ENCODE assay signal across 24 cellular contexts in genomic region chr12:99092100-99092851, GRCh38.
"Had no signal": no experiment of that assay in that cellular context is flagged by ENCODE, and none has a peak within 500 bp of the region (broad histone marks: within the 10 kb centered on the region; RNA-seq: fewer than 3 reads in every experiment).

No MANE protein-coding gene starts in this region.

- H3K9ac ChIP-seq: SK-N-SH had no signal

- H3K9me3 ChIP-seq: adrenal gland, SJCRH30, SK-N-SH had no signal

- H3K27ac Mint-ChIP-seq: activated CD4-positive, alpha-beta T cell treated with anti-CD3 and anti-CD28 coated beads for 36 hours; activated CD8-positive, alpha-beta T cell treated with anti-CD3 and anti-CD28 coated beads for 36 hours; activated naive CD8-positive, alpha-beta T cell treated with anti-CD3 and anti-CD28 coated beads, Interleukin-2, amount 10 ng/mL, durations not matched to agents 7 days and 5 days had no signal

- H3K4me3 ChIP-seq: adrenal gland, K562, SJCRH30 had no signal

- H3K9me2 ChIP-seq: SK-N-SH had no signal

- DNase-seq: activated CD4-positive, alpha-beta T cell treated with anti-CD3 and anti-CD28 coated beads for 36 hours; activated CD8-positive, alpha-beta memory T cell treated with anti-CD3 and anti-CD28 coated beads, Interleukin-2, amount 50 U/mL, for 4 hours; activated CD8-positive, alpha-beta T cell treated with anti-CD3 and anti-CD28 coated beads for 36 hours; activated naive CD4-positive, alpha-beta T cell treated with anti-CD3 and anti-CD28 coated beads, Interleukin-2, amount 50 U/mL, for 16 hours; activated naive CD8-positive, alpha-beta T cell treated with anti-CD3 and anti-CD28 coated beads, Interleukin-2, amount 10 ng/mL, durations not matched to agents 7 days and 5 days; adrenal gland; aorta; central memory CD4-positive, alpha-beta T cell; Kasumi-1; NCI-H1092; NCI-H1930; NCI-H345; NCI-H510A; NCI-H526 treated with DMSO at 0.1 percent for 48 hours; NCI-H82; OCI-M1; Right ventricle myocardium superior; RPMI8226; SJCRH30; SK-N-SH; T-helper 1 cell; WERI-Rb-1 had no signal

- H3K4me3 Mint-ChIP-seq: activated CD4-positive, alpha-beta T cell treated with anti-CD3 and anti-CD28 coated beads for 36 hours; activated CD8-positive, alpha-beta T cell treated with anti-CD3 and anti-CD28 coated beads for 36 hours; activated naive CD8-positive, alpha-beta T cell treated with anti-CD3 and anti-CD28 coated beads, Interleukin-2, amount 10 ng/mL, durations not matched to agents 7 days and 5 days had no signal

- H3K36me3 ChIP-seq: adrenal gland, SJCRH30, WERI-Rb-1 had no signal

- H3K4me1 ChIP-seq: adrenal gland, SJCRH30 had no signal

- H3K27me3 Mint-ChIP-seq: activated CD8-positive, alpha-beta T cell treated with anti-CD3 and anti-CD28 coated beads for 36 hours; activated naive CD8-positive, alpha-beta T cell treated with anti-CD3 and anti-CD28 coated beads, Interleukin-2, amount 10 ng/mL, durations not matched to agents 7 days and 5 days had no signal

- ATAC-seq: activated CD4-positive, alpha-beta T cell treated with anti-CD3 and anti-CD28 coated beads for 36 hours; activated CD8-positive, alpha-beta T cell treated with anti-CD3 and anti-CD28 coated beads for 36 hours; K562; Panc1 had no signal

- H3K27me3 ChIP-seq: adrenal gland, SJCRH30 had no signal

- H3K27ac ChIP-seq: adrenal gland, SJCRH30, WERI-Rb-1 had no signal

- H3K4me1 Mint-ChIP-seq: activated CD4-positive, alpha-beta T cell treated with anti-CD3 and anti-CD28 coated beads for 36 hours; activated naive CD8-positive, alpha-beta T cell treated with anti-CD3 and anti-CD28 coated beads, Interleukin-2, amount 10 ng/mL, durations not matched to agents 7 days and 5 days had no signal

- H3K4me2 ChIP-seq: SK-N-SH had no signal

- H3K36me3 Mint-ChIP-seq: activated naive CD8-positive, alpha-beta T cell treated with anti-CD3 and anti-CD28 coated beads, Interleukin-2, amount 10 ng/mL, durations not matched to agents 7 days and 5 days had no signal
